In the genomic region with DNA sequence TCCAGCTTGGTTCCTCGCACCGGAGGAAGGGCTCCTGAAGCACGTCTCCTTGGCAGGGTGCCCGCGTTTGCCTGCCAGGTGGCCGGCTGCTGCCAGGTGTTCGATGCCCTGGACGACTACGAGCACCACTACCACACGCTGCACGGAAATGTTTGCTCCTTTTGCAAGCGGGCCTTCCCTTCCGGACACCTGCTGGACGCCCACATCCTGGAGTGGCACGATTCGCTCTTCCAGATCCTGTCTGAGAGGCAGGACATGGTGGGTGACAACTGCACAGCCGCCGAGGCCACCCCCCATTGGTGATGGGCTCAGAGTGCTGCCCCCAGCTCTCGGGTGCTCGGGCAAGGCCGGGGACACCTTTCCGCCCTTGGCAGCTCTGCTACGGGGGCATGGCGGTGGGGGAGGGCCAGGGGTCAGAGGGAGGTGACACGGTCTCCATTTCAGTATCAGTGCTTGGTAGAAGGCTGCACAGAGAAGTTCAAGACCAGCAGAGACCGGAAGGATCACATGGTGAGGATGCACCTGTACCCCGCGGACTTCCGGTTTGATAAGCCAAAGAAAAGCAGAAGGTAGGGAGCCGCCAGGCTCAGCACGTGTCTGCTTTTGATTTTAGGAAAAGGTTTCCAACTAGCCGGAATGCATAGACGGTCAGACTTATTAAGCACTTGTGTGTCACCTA, we compare ENCODE assay signal across 7 cellular contexts. TPM values are rescaled to one million over a fixed set of nuclear protein-coding genes. Genes with fewer than 3 reads are reported as not detected.
A peak's percentile ranks its signal among the peaks of the same experiment; 100 is the strongest.
DNase-seq lines count a peak whose midpoint lies in the region; ATAC-seq, FAIRE-seq and TF ChIP-seq lines count a peak whose summit lies in the region.

No MANE protein-coding gene starts in this region.

- no peak overlapping the region for H3K23ac ChIP-seq in H1 (ENCODE audit: insufficient read length)

- DNase-seq in NCI-H774 (lab: John Stamatoyannopoulos, UW) (peak; percentile 50), H1 (ENCODE audit: low read depth in 1 of 2, low spot score in 2 of 2) (no peak), psoas muscle (no peak), AG08395 (ENCODE audit: low spot score) (no peak), Kasumi-1 (lab: John Stamatoyannopoulos, UW) (no peak), SJCRH30 (no peak)

- H3K36me3 ChIP-seq in HEK293 (ENCODE audit: control insufficient read depth in 2 of 2, insufficient read depth in 1 of 2, low read length in 2 of 2) (peaks cover 7 to 48% of the 10 kb centered on the region in 2 experiments; a peak in 2 of 3 replicates), H1 (ENCODE audit: control insufficient read depth in 2 of 4, insufficient read depth in 4 of 4, low read length in 3 of 4) (peaks cover 4 to 22% (median 6%) of the 10 kb centered on the region in 4 experiments; a peak in 7 of 8 replicates), psoas muscle (ENCODE audit: insufficient read depth in 1 of 2, low read depth in 1 of 2) (peaks cover 0 to 37% of the 10 kb centered on the region in 2 donors), SJCRH30 (0 out of 2 replicates have a peak, but pooled peaks cover 3% of the 10 kb centered on the region)

- H4K20me1 ChIP-seq in H1 (replicated peaks in 1 of 2; ENCODE audit: control insufficient read depth in 1 of 2, insufficient read depth in 2 of 2, low read length in 2 of 2), result peaks cover 5 to 12% of the 10 kb centered on the region in 2 experiments

- H4K91ac ChIP-seq in H1 (replicated peaks; ENCODE audit: insufficient read length, low read length), result no peak overlapping the region

- no peak overlapping the region for H2BK5ac ChIP-seq in H1 (ENCODE audit: low read depth, low read length)

- no peak for FAIRE-seq in H1 (lab: Jason Lieb, UNC)

- no peak for TF ChIP-seq EP300 in H1 (IDR thresholded peaks at IDR 0.05; ENCODE audit: borderline replicate concordance in 1 of 2, low read depth in 2 of 2, low read length in 2 of 2)

- H3K56ac ChIP-seq in H1 (replicated peaks; ENCODE audit: insufficient read length, low read depth, low read length), result no peak overlapping the region

- H3K27ac ChIP-seq in HEK293 (ENCODE audit: extremely low read depth, low read depth, low read length) (no peak overlapping the region), H1 (ENCODE audit: low read depth, low read length) (no peak overlapping the region), psoas muscle (peak overlapping the region; percentile 99), SJCRH30 (no peak overlapping the region)

- H3K4ac ChIP-seq in H1 (replicated peaks; ENCODE audit: insufficient read length, low read depth, low read length), result no peak overlapping the region

- H2AFZ ChIP-seq in H1 (ENCODE audit: low read length), result no peak overlapping the region

- POLR2A ChIA-PET in HEK293 (lab: Yijun Ruan, JAX) (no interaction called here), H1 (lab: Charles Lee; ENCODE audit: partially characterized antibody) (interaction anchor here (0.6 to 1.6 kb wide), 3 partner anchors 12 to 37 kb away, joined by 3 to 7 read pairs (median 6); no protein-coding TSS in a partner anchor)

- peak overlapping the region; percentile 85 to 88 for H3K4me2 ChIP-seq in H1 (ENCODE audit: insufficient read depth in 1 of 2, low read depth in 2 of 2, low read length in 2 of 2)

- no peak overlapping the region for H3K14ac ChIP-seq in H1 (ENCODE audit: insufficient read length)

- H3K4me3 ChIP-seq in HEK293 (ENCODE audit: low read depth, low read length) (no peak overlapping the region), H1 (ENCODE audit: extremely low read depth in 1 of 4, insufficient read depth in 2 of 4, low read depth in 3 of 4, low read length in 4 of 4) (peak overlapping the region in 3 of 4 experiments; percentile 14 to 84 (median 29); a peak in 4 of 8 replicates), psoas muscle (peak overlapping the region; percentile 97), SJCRH30 (no peak overlapping the region)

- TF ChIP-seq CTCF in HEK293 (tag by site-specific recombination; IDR thresholded peaks at IDR 0.05) (no peak), H1 (IDR thresholded peaks at IDR 0.05; ENCODE audit: control extremely low read depth in 1 of 3, insufficient read depth in 1 of 3, low read depth in 1 of 3, low read length in 3 of 3) (no peak), psoas muscle (IDR thresholded peaks at IDR 0.05) (no peak)

- H2BK12ac ChIP-seq in H1 (ENCODE audit: low read depth, low read length), result no peak overlapping the region

- no peak overlapping the region for H2BK15ac ChIP-seq in H1 (ENCODE audit: low read length)

- H4K5ac ChIP-seq in H1 (ENCODE audit: insufficient read length, low read depth, low read length), result no peak overlapping the region

- H3K79me1 ChIP-seq in H1 (ENCODE audit: low read depth, low read length), result peaks cover 21% of the 10 kb centered on the region

- TF ChIP-seq RAD21 in H1 (IDR thresholded peaks at IDR 0.05 in 1 of 2, conservative IDR thresholded peaks at IDR 0.05 in 1 of 2; ENCODE audit: low read depth in 2 of 2, low read length in 2 of 2), result no peak

- peaks cover 9% of the 10 kb centered on the region; the same call in 1 of the 2 replicates for H3K23me2 ChIP-seq in H1 (ENCODE audit: low read depth, low read length)

- H2AK5ac ChIP-seq in H1 (ENCODE audit: low read depth, low read length), result no peak overlapping the region

- H3K4me1 ChIP-seq in HEK293 (ENCODE audit: control insufficient read depth, insufficient read depth, low read length) (no peaks in the 10 kb centered on the region), H1 (replicated peaks in 1 of 4; ENCODE audit: control insufficient read depth in 3 of 4, insufficient read depth in 4 of 4, low read length in 3 of 4) (peaks cover 0 to 6% (median 4%) of the 10 kb centered on the region in 4 experiments; a peak in 4 of 7 replicates), psoas muscle (peaks cover 26% of the 10 kb centered on the region), SJCRH30 (no peaks in the 10 kb centered on the region)

- H3K9me3 ChIP-seq in HEK293 (ENCODE audit: control insufficient read depth, insufficient read depth, low read depth, low read length) (no peaks in the 10 kb centered on the region), H1 (ENCODE audit: insufficient read depth in 2 of 2, low read depth in 1 of 2, low read length in 1 of 2) (no peaks in the 10 kb centered on the region), psoas muscle (no peaks in the 10 kb centered on the region), SJCRH30 (replicated peaks) (no peaks in the 10 kb centered on the region)

- no peak overlapping the region for H4K8ac ChIP-seq in H1 (ENCODE audit: extremely low read depth, insufficient read depth, low read length)

- ATAC-seq in psoas muscle, result no peak

- no peaks in the 10 kb centered on the region for H3K27me3 ChIP-seq in H1 (replicated peaks in 1 of 4; ENCODE audit: control insufficient read depth in 3 of 4, extremely low read depth in 1 of 4, insufficient read depth in 3 of 4, low read length in 3 of 4)
- no peaks in the 10 kb centered on the region for H3K27me3 ChIP-seq in psoas muscle (ENCODE audit: insufficient read depth in 3 of 3, low read length in 2 of 3)
- no peaks in the 10 kb centered on the region for H3K27me3 ChIP-seq in SJCRH30

- intact Hi-C loops in psoas muscle (cut with DNase I), result loop anchor here (2.0 to 10.0 kb wide), 3 partner anchors 49 to 475 kb away; a partner anchor contains a TSS

- H3K18ac ChIP-seq in H1 (ENCODE audit: extremely low read depth, low read length), result no peak overlapping the region

- WGBS in H1 (ENCODE audit: extremely low coverage in 1 of 2, insufficient coverage in 1 of 2, insufficient read length in 1 of 2, insufficient replicate concordance in 2 of 2, low coverage in 1 of 2, low lambda C conversion rate in 2 of 2, missing lambda C conversion rate in 1 of 2), 2 experiments, result 94% methylated on average over 33 of the region's 33 CpGs; no CpG with 5 or more reads in 1 of the 2 experiments
- 80 to 84% (median 80%) methylated on average over 33 of the region's 33 CpGs for WGBS in psoas muscle, 3 donors

- no peak for TF ChIP-seq POLR2A in H1 (IDR thresholded peaks at IDR 0.05; ENCODE audit: control extremely low read depth in 1 of 2, low read depth in 2 of 2, low read length in 2 of 2)

- 0 out of 7 replicates have a peak overlapping the region, but pooled peaks of 1 of the 4 experiments have one; percentile 14 for H3K9ac ChIP-seq in H1 (replicated peaks in 1 of 4; ENCODE audit: extremely low read depth in 1 of 4, low read depth in 3 of 4, low read length in 3 of 4)

- CTCF ChIA-PET in HEK293 (lab: Yijun Ruan, JAX), result no interaction called here
- CTCF ChIA-PET in H1 (lab: Charles Lee; ENCODE audit: partially characterized antibody), result interaction anchor here (0.7 to 1.1 kb wide), 3 partner anchors 9 to 42 kb away, joined by 3 to 5 read pairs (median 4); no protein-coding TSS in a partner anchor

- H2BK120ac ChIP-seq in H1 (replicated peaks; ENCODE audit: low read depth, low read length), result no peak overlapping the region

- no peak overlapping the region for H2BK20ac ChIP-seq in H1 (ENCODE audit: low read length)

- peaks cover 3 to 27% of the 10 kb centered on the region in 2 experiments; a peak in 3 of 4 replicates for H3K79me2 ChIP-seq in H1 (ENCODE audit: control insufficient read depth in 1 of 2, insufficient read depth in 2 of 2, low read length in 2 of 2)

RNA-seq across cellular contexts. Expression of a gene that starts 1.1 kb away (rescaled TPM):
- 64.5 and 71.7 TPM in 2 replicates for total RNA-seq in H1 (2021; fragmentation: NEBNext Ultra II Directional; extraction: Animal tissue kit (Norgen Biotek cat#: 25700))
- 55.4 and 70.5 TPM in 2 replicates for polyA plus RNA-seq in H1 (2011; rRNA removed)
- polyA plus RNA-seq in H1 (2011; cell fraction: cytosol; rRNA removed), result 50.7 TPM
- 74.1 TPM for polyA plus RNA-seq in H1 (2011; cell fraction: nucleus; rRNA removed)
- polyA plus RNA-seq in H1 (2012, experiment 1 of 2), result 46.7 to 71.7 TPM (median 59.4 TPM) in 4 replicates
- polyA plus RNA-seq in H1 (2012, experiment 2 of 2), result 86.3 TPM
- polyA plus RNA-seq in H1 (2013, experiment 1 of 2), result 42.1 TPM
- 37.2 TPM for polyA plus RNA-seq in H1 (2013, experiment 2 of 2)
- polyA minus RNA-seq in H1 (2011; rRNA and poly(A)+ RNA removed), result 25.8 and 35.1 TPM in 2 replicates
- polyA minus RNA-seq in H1 (2011; cell fraction: cytosol; rRNA and poly(A)+ RNA removed), result 18.7 TPM
- polyA minus RNA-seq in H1 (2011; cell fraction: nucleus; rRNA and poly(A)+ RNA removed), result 26.4 TPM
- total RNA-seq in psoas muscle, result 10 to 100 TPM; 47.6 to 64.2 (median 54.0) TPM
- polyA plus RNA-seq in psoas muscle, result 10 to 100 TPM; 43.2 to 51.3 (median 44.7) TPM
- 23.9 and 28.5 TPM in 2 replicates for total RNA-seq in SJCRH30 (2014; rRNA removed; shearing (Covaris generic))

RNA-seq across cellular contexts. Expression of a gene that starts 1.2 kb away (rescaled TPM):
- total RNA-seq in H1 (2021; fragmentation: NEBNext Ultra II Directional; extraction: Animal tissue kit (Norgen Biotek cat#: 25700)), result 51.9 and 54.2 TPM in 2 replicates
- polyA plus RNA-seq in H1 (2011; rRNA removed), result 34.9 and 43.9 TPM in 2 replicates
- 37.4 TPM for polyA plus RNA-seq in H1 (2011; cell fraction: cytosol; rRNA removed)
- polyA plus RNA-seq in H1 (2011; cell fraction: nucleus; rRNA removed), result 90.0 TPM
- polyA plus RNA-seq in H1 (2012, experiment 1 of 2), result 34.7 to 46.0 TPM (median 39.6 TPM) in 4 replicates
- polyA plus RNA-seq in H1 (2012, experiment 2 of 2), result 59.6 TPM
- polyA plus RNA-seq in H1 (2013, experiment 1 of 2), result 29.0 TPM
- polyA plus RNA-seq in H1 (2013, experiment 2 of 2), result 30.8 TPM
- polyA minus RNA-seq in H1 (2011; rRNA and poly(A)+ RNA removed), result 37.1 and 40.7 TPM in 2 replicates
- 26.8 TPM for polyA minus RNA-seq in H1 (2011; cell fraction: cytosol; rRNA and poly(A)+ RNA removed)
- polyA minus RNA-seq in H1 (2011; cell fraction: nucleus; rRNA and poly(A)+ RNA removed), result 44.3 TPM
- 10 to 100 TPM; 31.0 to 53.2 (median 41.1) TPM for total RNA-seq in psoas muscle
- 10 to 100 TPM; 20.3 to 33.8 (median 25.1) TPM for polyA plus RNA-seq in psoas muscle
- total RNA-seq in SJCRH30 (2014; rRNA removed; shearing (Covaris generic)), result 23.3 and 24.4 TPM in 2 replicates

RNA-seq across cellular contexts. Expression of a gene that starts 26.8 kb away (rescaled TPM):
- total RNA-seq in H1 (2021; fragmentation: NEBNext Ultra II Directional; extraction: Animal tissue kit (Norgen Biotek cat#: 25700)), result 1.3 and 1.7 TPM in 2 replicates
- polyA plus RNA-seq in H1 (2011; rRNA removed) (1.5 and 3.2 TPM in 2 replicates), psoas muscle (under 1 TPM in 1 of 3 donors, not detected in 2; 0.05 TPM)
- polyA plus RNA-seq in H1 (2011; cell fraction: cytosol; rRNA removed), result 1.6 TPM
- 2.1 TPM for polyA plus RNA-seq in H1 (2011; cell fraction: nucleus; rRNA removed)
- 0.88 to 2.4 TPM (median 1.5 TPM) in 4 replicates for polyA plus RNA-seq in H1 (2012, experiment 1 of 2)
- polyA plus RNA-seq in H1 (2012, experiment 2 of 2), result not detected
- 1.7 TPM for polyA plus RNA-seq in H1 (2013, experiment 1 of 2)
- 1.3 TPM for polyA plus RNA-seq in H1 (2013, experiment 2 of 2)
- polyA minus RNA-seq in H1 (2011; rRNA and poly(A)+ RNA removed), result not detected in 2 replicates
- not detected for polyA minus RNA-seq in H1 (2011; cell fraction: cytosol; rRNA and poly(A)+ RNA removed)
- polyA minus RNA-seq in H1 (2011; cell fraction: nucleus; rRNA and poly(A)+ RNA removed), result not detected
- not detected for total RNA-seq in psoas muscle
- not detected in 2 replicates for total RNA-seq in SJCRH30 (2014; rRNA removed; shearing (Covaris generic))

RNA-seq across cellular contexts. Expression of a gene that starts 33.2 kb away (rescaled TPM):
- total RNA-seq in H1 (2021; fragmentation: NEBNext Ultra II Directional; extraction: Animal tissue kit (Norgen Biotek cat#: 25700)), result 4.4 and 4.6 TPM in 2 replicates
- polyA plus RNA-seq in H1 (2011; rRNA removed) (4.6 and 6.0 TPM in 2 replicates), psoas muscle (under 1 TPM; 0.21 to 0.94 (median 0.29) TPM)
- polyA plus RNA-seq in H1 (2011; cell fraction: cytosol; rRNA removed), result 3.4 TPM
- polyA plus RNA-seq in H1 (2011; cell fraction: nucleus; rRNA removed), result 24.5 TPM
- 1.7 to 3.4 TPM (median 2.6 TPM) in 4 replicates for polyA plus RNA-seq in H1 (2012, experiment 1 of 2)
- 1.7 TPM for polyA plus RNA-seq in H1 (2012, experiment 2 of 2)
- polyA plus RNA-seq in H1 (2013, experiment 1 of 2), result 3.5 TPM
- 3.1 TPM for polyA plus RNA-seq in H1 (2013, experiment 2 of 2)
- polyA minus RNA-seq in H1 (2011; rRNA and poly(A)+ RNA removed), result 2.2 and 2.5 TPM in 2 replicates
- polyA minus RNA-seq in H1 (2011; cell fraction: cytosol; rRNA and poly(A)+ RNA removed), result 3.8 TPM
- 10.3 TPM for polyA minus RNA-seq in H1 (2011; cell fraction: nucleus; rRNA and poly(A)+ RNA removed)
- total RNA-seq in psoas muscle, result 1 to 10 TPM; 2.2 to 2.8 (median 2.5) TPM
- total RNA-seq in SJCRH30 (2014; rRNA removed; shearing (Covaris generic)), result 0.56 and 0.67 TPM in 2 replicates

RNA-seq across cellular contexts. Expression of a gene that starts 37.3 kb away (rescaled TPM):
- 0.61 TPM in 1 of 2 replicates, not detected in the other for total RNA-seq in H1 (2021; fragmentation: NEBNext Ultra II Directional; extraction: Animal tissue kit (Norgen Biotek cat#: 25700))
- polyA plus RNA-seq in H1 (2011; rRNA removed) (1.4 and 1.6 TPM in 2 replicates), psoas muscle (under 1 TPM in 2 of 3 donors, not detected in 1; 0.14 to 0.64 TPM)
- polyA plus RNA-seq in H1 (2011; cell fraction: cytosol; rRNA removed), result 0.40 TPM
- 0.91 TPM for polyA plus RNA-seq in H1 (2011; cell fraction: nucleus; rRNA removed)
- polyA plus RNA-seq in H1 (2012, experiment 1 of 2), result 0.72 to 1.2 TPM (median 0.87 TPM) in 4 replicates
- polyA plus RNA-seq in H1 (2012, experiment 2 of 2), result 1.2 TPM
- 1.1 TPM for polyA plus RNA-seq in H1 (2013, experiment 1 of 2)
- 1.2 TPM for polyA plus RNA-seq in H1 (2013, experiment 2 of 2)
- 0.39 TPM in 1 of 2 replicates, not detected in the other for polyA minus RNA-seq in H1 (2011; rRNA and poly(A)+ RNA removed)
- polyA minus RNA-seq in H1 (2011; cell fraction: cytosol; rRNA and poly(A)+ RNA removed), result not detected
- not detected for polyA minus RNA-seq in H1 (2011; cell fraction: nucleus; rRNA and poly(A)+ RNA removed)
- not detected for total RNA-seq in psoas muscle
- total RNA-seq in SJCRH30 (2014; rRNA removed; shearing (Covaris generic)), result not detected in 2 replicates

Comparison
In these comparisons a context has a peak if more than half of its experiments do, and no peak if none do; other contexts are left out.
1. H3K4me3 ChIP-seq: peak in H1 (3 of 4) and psoas muscle (single experiment); none in HEK293 (single experiment) and SJCRH30 (single experiment).